Comparison of ENCODE assay signal across 8 cellular contexts in genomic region chr3:107241217-107241616, GRCh38.
DNase-seq lines count a peak whose midpoint lies in the region; ATAC-seq lines count a peak whose summit lies in the region.

No MANE protein-coding gene starts in this region.

- H3K36me3 Mint-ChIP-seq in CD8-positive, alpha-beta memory T cell = peaks cover 0 to 3% (median 0%) of the 10 kb centered on the region in 3 donors
- no peaks in the 10 kb centered on the region for H3K36me3 Mint-ChIP-seq in T-helper 17 cell (ENCODE audit: low read depth)
- H3K36me3 Mint-ChIP-seq in naive B cell = no peaks in the 10 kb centered on the region

- intact Hi-C loops in posterior vena cava (cut with DNase I) = loop anchor here in 1 of 2 donors (10.0 kb wide), 1 partner anchor 184 kb away; no protein-coding TSS in a partner anchor

- no peaks in the 10 kb centered on the region for H3K27me3 ChIP-seq in CD8-positive, alpha-beta memory T cell (ENCODE audit: insufficient read depth, low read length, poor library complexity, severe bottlenecking)

- no peaks in the 10 kb centered on the region for H3K9me3 ChIP-seq in CD8-positive, alpha-beta memory T cell (ENCODE audit: low read length)
- no peaks in the 10 kb centered on the region for H3K9me3 ChIP-seq in T-helper 17 cell (ENCODE audit: control insufficient read depth, low read length, poor library complexity, severe bottlenecking)

- H3K4me1 ChIP-seq in CD8-positive, alpha-beta memory T cell (ENCODE audit: insufficient read depth, low read length) = peaks cover 8% of the 10 kb centered on the region

- CTCF ChIA-PET in CD8-positive, alpha-beta memory T cell (lab: Charles Lee) = no interaction called here

- POLR2A ChIA-PET in CD8-positive, alpha-beta memory T cell (lab: Charles Lee) = no interaction called here

- H3K27ac ChIP-seq in CD8-positive, alpha-beta memory T cell (ENCODE audit: low read depth, low read length) = no peak overlapping the region

- peak in 2 of 5 donors; percentile 1 to 5 for DNase-seq in CD8-positive, alpha-beta memory T cell
- DNase-seq in T-helper 17 cell = no peak
- peak; percentile 17 for DNase-seq in naive B cell
- DNase-seq in mesenteric fat pad (ENCODE audit: low spot score) = no peak
- DNase-seq in posterior vena cava (ENCODE audit: low spot score) = no peak

- peaks cover 10 to 25% (median 20%) of the 10 kb centered on the region in 3 donors for H3K4me1 Mint-ChIP-seq in CD8-positive, alpha-beta memory T cell
- H3K4me1 Mint-ChIP-seq in T-helper 17 cell = peaks cover 12% of the 10 kb centered on the region
- H3K4me1 Mint-ChIP-seq in naive B cell = peaks cover 6 to 12% (median 9%) of the 10 kb centered on the region in 3 donors

- H3K27ac Mint-ChIP-seq in CD8-positive, alpha-beta memory T cell = peak overlapping the region in 4 of 8 donors; percentile 6 to 48 (median 26)
- no peak overlapping the region for H3K27ac Mint-ChIP-seq in T-helper 17 cell
- H3K27ac Mint-ChIP-seq in naive B cell = peak overlapping the region in 4 of 6 donors; percentile 6 to 85 (median 60)

- peak overlapping the region; percentile 86 to 95 (median 91) for H3K4me3 Mint-ChIP-seq in CD8-positive, alpha-beta memory T cell
- H3K4me3 Mint-ChIP-seq in T-helper 17 cell (peak overlapping the region; percentile 90), naive B cell (peak overlapping the region; percentile 85 to 97 (median 92))

- peak overlapping the region; percentile 53 for H3K4me3 ChIP-seq in CD8-positive, alpha-beta memory T cell (ENCODE audit: low read length)

- ATAC-seq in GM18909 (IDR thresholded peaks at IDR 0.05; ENCODE audit: poor library complexity, unreplicated experiment) (peak; percentile 55), HG03460 (IDR thresholded peaks at IDR 0.05; ENCODE audit: unreplicated experiment) (peak; percentile 48), T-helper 17 cell (no peak), esophagus mucosa (peak; percentile 61), naive B cell (ENCODE audit: low read depth in 2 of 2) (peak; percentile 29 to 36)

- peaks cover 0 to 3% of the 10 kb centered on the region in 2 donors for H3K27me3 Mint-ChIP-seq in CD8-positive, alpha-beta memory T cell
- H3K27me3 Mint-ChIP-seq in T-helper 17 cell (peaks cover 22% of the 10 kb centered on the region), naive B cell (peaks cover 0 to 3% (median 0%) of the 10 kb centered on the region in 3 donors)

- no peaks in the 10 kb centered on the region for H3K36me3 ChIP-seq in CD8-positive, alpha-beta memory T cell (ENCODE audit: insufficient read depth, low read length)

- no peaks in the 10 kb centered on the region for H3K9me3 Mint-ChIP-seq in CD8-positive, alpha-beta memory T cell
- no peaks in the 10 kb centered on the region for H3K9me3 Mint-ChIP-seq in naive B cell
